25 cellular contexts compared by ENCODE assay signal in the genomic region with DNA sequence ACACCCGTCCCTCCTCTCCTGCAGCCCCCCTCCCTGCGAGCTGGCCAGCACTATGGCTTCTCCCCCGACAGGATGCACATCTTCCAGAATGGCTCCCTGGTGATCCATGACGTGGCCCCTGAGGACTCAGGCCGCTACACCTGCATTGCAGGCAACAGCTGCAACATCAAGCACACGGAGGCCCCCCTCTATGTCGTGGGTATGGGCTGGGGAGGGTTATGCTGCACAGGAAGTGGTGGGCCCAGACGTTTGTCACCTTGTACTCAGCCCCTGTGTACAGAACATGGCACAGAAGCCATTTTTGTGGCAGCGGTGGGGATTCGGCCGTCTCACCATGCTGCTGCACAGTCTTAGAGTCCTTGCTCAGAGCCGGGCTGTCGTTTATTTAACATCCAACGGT. TPM values are rescaled to one million over a fixed set of nuclear protein-coding genes. Genes with fewer than 3 reads are reported as not detected.
A peak's percentile ranks its signal among the peaks of the same experiment; 100 is the strongest.
DNase-seq lines count a peak whose midpoint lies in the region; ATAC-seq, FAIRE-seq and TF ChIP-seq lines count a peak whose summit lies in the region.
"Had no signal": no experiment of that assay in that cellular context is flagged by ENCODE, and none has a peak within 500 bp of the region (broad histone marks: within the 10 kb centered on the region; RNA-seq: fewer than 3 reads in every experiment).

No MANE protein-coding gene starts in this region.

- H3K27me3 Mint-ChIP-seq in activated naive CD8-positive, alpha-beta T cell treated with anti-CD3 and anti-CD28 coated beads for 36 hours: no peaks in the 10 kb centered on the region
- no peaks in the 10 kb centered on the region for H3K27me3 Mint-ChIP-seq in naive thymus-derived CD8-positive, alpha-beta T cell
- H3K27me3 Mint-ChIP-seq: B cell had no signal

- peak overlapping the region; percentile 59 for H3K4me3 ChIP-seq in thymus (ENCODE audit: low read length)
- H3K4me3 ChIP-seq: esophagus squamous epithelium, gastroesophageal sphincter, right lobe of liver, SJCRH30, stomach had no signal

- TF ChIP-seq CTCF in D721Med (IDR thresholded peaks at IDR 0.05; ENCODE audit: insufficient read depth, missing control alignments): no peak

- no peaks in the 10 kb centered on the region for H3K9me3 Mint-ChIP-seq in activated naive CD8-positive, alpha-beta T cell treated with anti-CD3 and anti-CD28 coated beads for 36 hours
- no peaks in the 10 kb centered on the region for H3K9me3 Mint-ChIP-seq in naive thymus-derived CD8-positive, alpha-beta T cell
- H3K9me3 Mint-ChIP-seq: activated T-cell treated with anti-CD3 and anti-CD28 coated beads, Interleukin-2, amount 50 U/mL, for 72 hours; memory B cell had no signal

- peaks cover 23% of the 10 kb centered on the region for H3K4me1 ChIP-seq in thymus (ENCODE audit: control insufficient read depth, insufficient read depth, low read length)

- peak; percentile 66 for DNase-seq in activated CD8-positive, alpha-beta memory T cell treated with anti-CD3 and anti-CD28 coated beads, Interleukin-2, amount 50 U/mL, for 48 hours
- no peak for DNase-seq in activated CD8-positive, alpha-beta memory T cell treated with anti-CD3 and anti-CD28 coated beads for 24 hours
- peak; percentile 23 for DNase-seq in activated naive CD8-positive, alpha-beta T cell treated with anti-CD3 and anti-CD28 coated beads for 36 hours
- peak; percentile 12 to 86 (median 74) for DNase-seq in naive thymus-derived CD8-positive, alpha-beta T cell
- no peak for DNase-seq in D721Med (ENCODE audit: insufficient read length, low spot score)
- DNase-seq: activated CD4-positive, alpha-beta T cell treated with anti-CD3 and anti-CD28 coated beads, Interleukin-2, amount 50 U/mL, for 48 hours; activated naive CD4-positive, alpha-beta T cell treated with anti-CD3 and anti-CD28 coated beads, Interleukin-2, amount 50 U/mL, for 16 hours; esophagus squamous epithelium; left cardiac atrium; NCI-H1436 treated with DMSO at 0.1 percent for 48 hours; NCI-H526 treated with DMSO at 0.1 percent for 48 hours; OCI-M1; right lobe of liver; SJCRH30; stomach; T-helper 17 cell had no signal

- no peaks in the 10 kb centered on the region for H3K36me3 Mint-ChIP-seq in activated naive CD8-positive, alpha-beta T cell treated with anti-CD3 and anti-CD28 coated beads for 36 hours
- H3K36me3 Mint-ChIP-seq in naive thymus-derived CD8-positive, alpha-beta T cell: peaks cover 0 to 9% (median 5%) of the 10 kb centered on the region in 3 donors
- H3K36me3 Mint-ChIP-seq: memory B cell had no signal

- 12% methylated on average over 14 of the region's 14 CpGs for WGBS in thymus

- peak; percentile 84 to 94 for ATAC-seq in naive thymus-derived CD8-positive, alpha-beta T cell
- ATAC-seq in HG03342 (IDR thresholded peaks at IDR 0.05; ENCODE audit: unreplicated experiment): no peak
- no peak for ATAC-seq in SK-N-SH treated with all-trans-retinoic acid at 6 μM for 48 hours
- ATAC-seq: gastroesophageal sphincter, left cardiac atrium, right lobe of liver, T-helper 17 cell had no signal

- POLR2A ChIA-PET in naive thymus-derived CD8-positive, alpha-beta T cell (lab: Charles Lee): interaction anchor here (1.0 to 3.7 kb wide), 10 partner anchors 33 to 262 kb away, joined by 3 to 34 read pairs (median 12); a partner anchor contains a TSS

- H3K27me3 ChIP-seq in thymus (ENCODE audit: control insufficient read depth, insufficient read depth): no peaks in the 10 kb centered on the region
- H3K27me3 ChIP-seq: esophagus squamous epithelium, gastroesophageal sphincter, right lobe of liver, SJCRH30, stomach had no signal

- H3K27ac Mint-ChIP-seq in activated naive CD8-positive, alpha-beta T cell treated with anti-CD3 and anti-CD28 coated beads for 36 hours: peak overlapping the region; percentile 93
- H3K27ac Mint-ChIP-seq in naive thymus-derived CD8-positive, alpha-beta T cell: peak overlapping the region; percentile 76 to 100 (median 99)
- H3K27ac Mint-ChIP-seq: activated T-cell treated with anti-CD3 and anti-CD28 coated beads, Interleukin-2, amount 50 U/mL, for 72 hours; B cell; memory B cell had no signal

- H3K36me3 ChIP-seq in thymus (ENCODE audit: control insufficient read depth, insufficient read depth): peaks cover 26% of the 10 kb centered on the region
- H3K36me3 ChIP-seq: gastroesophageal sphincter, right lobe of liver had no signal

- H3K27ac ChIP-seq in thymus (ENCODE audit: low read depth): peak overlapping the region; percentile 97
- H3K27ac ChIP-seq: right lobe of liver, SJCRH30, VCaP had no signal

- peak overlapping the region; percentile 67 for H3K4me3 Mint-ChIP-seq in activated naive CD8-positive, alpha-beta T cell treated with anti-CD3 and anti-CD28 coated beads for 36 hours
- peak overlapping the region; percentile 26 to 94 (median 90) for H3K4me3 Mint-ChIP-seq in naive thymus-derived CD8-positive, alpha-beta T cell
- H3K4me3 Mint-ChIP-seq: B cell, memory B cell, T-helper 17 cell had no signal

- H3K4me1 Mint-ChIP-seq in activated naive CD8-positive, alpha-beta T cell treated with anti-CD3 and anti-CD28 coated beads for 36 hours: peaks cover 16% of the 10 kb centered on the region
- peaks cover 16 to 40% (median 31%) of the 10 kb centered on the region in 4 donors for H3K4me1 Mint-ChIP-seq in naive thymus-derived CD8-positive, alpha-beta T cell

- H3K9me3 ChIP-seq in thymus (ENCODE audit: control insufficient read depth): no peaks in the 10 kb centered on the region
- H3K9me3 ChIP-seq: esophagus squamous epithelium, gastroesophageal sphincter, right lobe of liver, SJCRH30, stomach had no signal

- no peak for FAIRE-seq in D721Med (lab: Jason Lieb, UNC)
- FAIRE-seq: A204.1 had no signal

TF ChIP-seq in SK-N-SH treated with all-trans-retinoic acid at 6 μM for 48 hours, 23 proteins besides CTCF, POLR2A, EP300 and RAD21 (continues in another document):
- TF ChIP-seq, protein P1, sequence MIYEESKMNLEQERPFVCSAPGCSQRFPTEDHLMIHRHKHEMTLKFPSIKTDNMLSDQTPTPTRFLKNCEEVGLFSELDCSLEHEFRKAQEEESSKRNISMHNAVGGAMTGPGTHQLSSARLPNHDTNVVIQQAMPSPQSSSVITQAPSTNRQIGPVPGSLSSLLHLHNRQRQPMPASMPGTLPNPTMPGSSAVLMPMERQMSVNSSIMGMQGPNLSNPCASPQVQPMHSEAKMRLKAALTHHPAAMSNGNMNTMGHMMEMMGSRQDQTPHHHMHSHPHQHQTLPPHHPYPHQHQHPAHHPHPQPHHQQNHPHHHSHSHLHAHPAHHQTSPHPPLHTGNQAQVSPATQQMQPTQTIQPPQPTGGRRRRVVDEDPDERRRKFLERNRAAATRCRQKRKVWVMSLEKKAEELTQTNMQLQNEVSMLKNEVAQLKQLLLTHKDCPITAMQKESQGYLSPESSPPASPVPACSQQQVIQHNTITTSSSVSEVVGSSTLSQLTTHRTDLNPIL (CRISPR knock-in tag; IDR thresholded peaks at IDR 0.05; ENCODE audit: low read depth): no peak
- TF ChIP-seq TOX (CRISPR knock-in tag; IDR thresholded peaks at IDR 0.05; ENCODE audit: borderline replicate concordance) (no peak), ZNF70 (CRISPR knock-in tag; IDR thresholded peaks at IDR 0.05) (no peak), CSDC2 (CRISPR knock-in tag; IDR thresholded peaks at IDR 0.05) (no peak), ARNTL (CRISPR knock-in tag; IDR thresholded peaks at IDR 0.05; ENCODE audit: borderline replicate concordance, low read depth) (no peak), OSR1 (CRISPR knock-in tag; IDR thresholded peaks at IDR 0.05) (no peak)
- TF ChIP-seq, protein P2, sequence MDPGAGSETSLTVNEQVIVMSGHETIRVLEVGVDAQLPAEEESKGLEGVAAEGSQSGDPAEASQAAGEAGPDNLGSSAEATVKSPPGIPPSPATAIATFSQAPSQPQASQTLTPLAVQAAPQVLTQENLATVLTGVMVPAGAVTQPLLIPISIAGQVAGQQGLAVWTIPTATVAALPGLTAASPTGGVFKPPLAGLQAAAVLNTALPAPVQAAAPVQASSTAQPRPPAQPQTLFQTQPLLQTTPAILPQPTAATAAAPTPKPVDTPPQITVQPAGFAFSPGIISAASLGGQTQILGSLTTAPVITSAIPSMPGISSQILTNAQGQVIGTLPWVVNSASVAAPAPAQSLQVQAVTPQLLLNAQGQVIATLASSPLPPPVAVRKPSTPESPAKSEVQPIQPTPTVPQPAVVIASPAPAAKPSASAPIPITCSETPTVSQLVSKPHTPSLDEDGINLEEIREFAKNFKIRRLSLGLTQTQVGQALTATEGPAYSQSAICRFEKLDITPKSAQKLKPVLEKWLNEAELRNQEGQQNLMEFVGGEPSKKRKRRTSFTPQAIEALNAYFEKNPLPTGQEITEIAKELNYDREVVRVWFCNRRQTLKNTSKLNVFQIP (CRISPR knock-in tag; IDR thresholded peaks at IDR 0.05; ENCODE audit: borderline replicate concordance, low read depth): no peak
- TF ChIP-seq, protein P3, sequence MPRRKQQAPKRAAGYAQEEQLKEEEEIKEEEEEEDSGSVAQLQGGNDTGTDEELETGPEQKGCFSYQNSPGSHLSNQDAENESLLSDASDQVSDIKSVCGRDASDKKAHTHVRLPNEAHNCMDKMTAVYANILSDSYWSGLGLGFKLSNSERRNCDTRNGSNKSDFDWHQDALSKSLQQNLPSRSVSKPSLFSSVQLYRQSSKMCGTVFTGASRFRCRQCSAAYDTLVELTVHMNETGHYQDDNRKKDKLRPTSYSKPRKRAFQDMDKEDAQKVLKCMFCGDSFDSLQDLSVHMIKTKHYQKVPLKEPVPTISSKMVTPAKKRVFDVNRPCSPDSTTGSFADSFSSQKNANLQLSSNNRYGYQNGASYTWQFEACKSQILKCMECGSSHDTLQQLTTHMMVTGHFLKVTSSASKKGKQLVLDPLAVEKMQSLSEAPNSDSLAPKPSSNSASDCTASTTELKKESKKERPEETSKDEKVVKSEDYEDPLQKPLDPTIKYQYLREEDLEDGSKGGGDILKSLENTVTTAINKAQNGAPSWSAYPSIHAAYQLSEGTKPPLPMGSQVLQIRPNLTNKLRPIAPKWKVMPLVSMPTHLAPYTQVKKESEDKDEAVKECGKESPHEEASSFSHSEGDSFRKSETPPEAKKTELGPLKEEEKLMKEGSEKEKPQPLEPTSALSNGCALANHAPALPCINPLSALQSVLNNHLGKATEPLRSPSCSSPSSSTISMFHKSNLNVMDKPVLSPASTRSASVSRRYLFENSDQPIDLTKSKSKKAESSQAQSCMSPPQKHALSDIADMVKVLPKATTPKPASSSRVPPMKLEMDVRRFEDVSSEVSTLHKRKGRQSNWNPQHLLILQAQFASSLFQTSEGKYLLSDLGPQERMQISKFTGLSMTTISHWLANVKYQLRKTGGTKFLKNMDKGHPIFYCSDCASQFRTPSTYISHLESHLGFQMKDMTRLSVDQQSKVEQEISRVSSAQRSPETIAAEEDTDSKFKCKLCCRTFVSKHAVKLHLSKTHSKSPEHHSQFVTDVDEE (CRISPR knock-in tag; IDR thresholded peaks at IDR 0.05): no peak

RNA-seq across cellular contexts. Expression of a gene that starts 29.0 kb away (rescaled TPM):
- 10 to 100 TPM; 49.1 to 49.9 TPM for total RNA-seq in activated naive CD8-positive, alpha-beta T cell treated with anti-CD3 and anti-CD28 coated beads for 36 hours
- 10 to 100 TPM; 26.5 to 27.3 TPM for total RNA-seq in naive thymus-derived CD8-positive, alpha-beta T cell
- polyA plus RNA-seq in naive thymus-derived CD8-positive, alpha-beta T cell: 1 to 10 TPM; 3.9 to 6.9 (median 5.2) TPM
- polyA plus RNA-seq in thymus: 25.5 TPM

RNA-seq across cellular contexts. Expression of a gene that starts 39.9 kb away (rescaled TPM):
- 10 to 100 TPM; 31.3 to 31.5 TPM for total RNA-seq in activated naive CD8-positive, alpha-beta T cell treated with anti-CD3 and anti-CD28 coated beads for 36 hours
- total RNA-seq in naive thymus-derived CD8-positive, alpha-beta T cell: 100 to 1,000 TPM; 101 to 110 TPM
- 10 to 100 TPM in 2 of 3 donors, 1 to 10 TPM in 1; 6.8 to 10.4 (median 10.3) TPM for polyA plus RNA-seq in naive thymus-derived CD8-positive, alpha-beta T cell
- polyA plus RNA-seq in thymus: 119 TPM

Comparison
In these comparisons a context has a peak if more than half of its experiments do, and no peak if none do; other contexts are left out.
1. DNase-seq: peak in activated CD8-positive, alpha-beta memory T cell treated with anti-CD3 and anti-CD28 coated beads, Interleukin-2, amount 50 U/mL, for 48 hours (single experiment), activated naive CD8-positive, alpha-beta T cell treated with anti-CD3 and anti-CD28 coated beads for 36 hours (single experiment) and naive thymus-derived CD8-positive, alpha-beta T cell (10 of 10); none in activated CD8-positive, alpha-beta memory T cell treated with anti-CD3 and anti-CD28 coated beads for 24 hours (single experiment) and D721Med (single experiment).
2. ATAC-seq: peak in naive thymus-derived CD8-positive, alpha-beta T cell (2 of 2); none in HG03342 (single experiment) and SK-N-SH treated with all-trans-retinoic acid at 6 μM for 48 hours (single experiment).